Comparison of ENCODE assay signal across 1 cellular context in the genomic region with DNA sequence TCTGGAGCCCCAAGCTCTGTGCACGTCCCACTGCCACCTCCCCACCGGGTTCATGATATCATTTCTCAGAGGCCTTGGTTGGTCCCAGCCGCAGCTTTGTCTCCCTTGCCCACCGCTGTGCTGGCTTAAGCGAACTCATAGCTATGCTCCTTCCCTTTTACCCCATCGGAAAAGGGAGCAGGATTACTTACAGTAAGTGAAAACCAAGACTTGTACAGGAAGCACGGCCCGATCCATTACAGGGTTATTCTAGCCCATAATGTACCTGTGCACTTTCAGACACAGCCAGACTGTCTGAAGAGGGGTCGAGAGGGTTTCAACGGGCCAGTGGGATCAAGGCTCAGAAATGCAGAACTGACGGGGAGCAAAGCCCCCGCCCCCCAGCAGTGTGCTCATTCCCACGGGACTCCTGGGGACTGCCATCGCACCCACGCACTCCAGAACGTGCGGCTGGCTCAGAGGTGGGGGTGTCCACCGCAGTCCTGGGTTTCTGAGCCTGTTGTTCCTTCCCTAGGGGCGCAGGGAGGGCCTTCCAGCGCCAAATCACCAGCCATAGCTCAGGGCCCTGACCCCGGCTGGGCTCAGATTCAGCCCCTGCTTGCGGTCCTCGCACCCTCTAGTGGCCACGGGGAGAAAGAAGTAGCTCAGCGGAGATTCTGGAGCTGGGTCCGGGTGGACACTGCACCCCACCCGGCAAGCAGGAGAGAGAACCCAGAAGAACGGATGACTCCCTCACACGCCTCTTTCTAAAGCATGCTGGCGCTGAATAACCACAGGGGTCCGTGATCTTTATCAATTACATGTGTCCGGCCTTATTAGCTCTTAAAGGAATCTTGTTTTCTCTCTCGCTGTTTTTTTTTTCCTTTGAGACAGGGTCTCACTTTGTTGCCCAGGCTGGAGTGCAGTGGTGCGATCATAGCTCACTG.
TF ChIP-seq lines count a peak whose summit lies in the region.

No MANE protein-coding gene starts in this region.

TF ChIP-seq in HepG2, 621 proteins besides CTCF, POLR2A, EP300 and RAD21 (continued from another document and continues in another):
- TF ChIP-seq, protein P1, sequence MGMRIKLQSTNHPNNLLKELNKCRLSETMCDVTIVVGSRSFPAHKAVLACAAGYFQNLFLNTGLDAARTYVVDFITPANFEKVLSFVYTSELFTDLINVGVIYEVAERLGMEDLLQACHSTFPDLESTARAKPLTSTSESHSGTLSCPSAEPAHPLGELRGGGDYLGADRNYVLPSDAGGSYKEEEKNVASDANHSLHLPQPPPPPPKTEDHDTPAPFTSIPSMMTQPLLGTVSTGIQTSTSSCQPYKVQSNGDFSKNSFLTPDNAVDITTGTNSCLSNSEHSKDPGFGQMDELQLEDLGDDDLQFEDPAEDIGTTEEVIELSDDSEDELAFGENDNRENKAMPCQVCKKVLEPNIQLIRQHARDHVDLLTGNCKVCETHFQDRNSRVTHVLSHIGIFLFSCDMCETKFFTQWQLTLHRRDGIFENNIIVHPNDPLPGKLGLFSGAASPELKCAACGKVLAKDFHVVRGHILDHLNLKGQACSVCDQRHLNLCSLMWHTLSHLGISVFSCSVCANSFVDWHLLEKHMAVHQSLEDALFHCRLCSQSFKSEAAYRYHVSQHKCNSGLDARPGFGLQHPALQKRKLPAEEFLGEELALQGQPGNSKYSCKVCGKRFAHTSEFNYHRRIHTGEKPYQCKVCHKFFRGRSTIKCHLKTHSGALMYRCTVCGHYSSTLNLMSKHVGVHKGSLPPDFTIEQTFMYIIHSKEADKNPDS (CRISPR knock-in tag; IDR thresholded peaks at IDR 0.05): no peak
- TF ChIP-seq TAF15 (IDR thresholded peaks at IDR 0.05; ENCODE audit: low read depth, low read length, poor library complexity, severe bottlenecking) (peak; percentile 63), RFXANK (CRISPR knock-in tag; IDR thresholded peaks at IDR 0.05) (no peak), ZNF331 (CRISPR knock-in tag; IDR thresholded peaks at IDR 0.05) (peak; percentile 81; the same call in 1 of the 2 replicates), ONECUT2 (CRISPR knock-in tag; IDR thresholded peaks at IDR 0.05) (no peak), ZKSCAN8 (CRISPR knock-in tag; IDR thresholded peaks at IDR 0.05; ENCODE audit: borderline replicate concordance) (peak; percentile 66; the same call in 1 of the 2 replicates), PPARG (CRISPR knock-in tag; conservative IDR thresholded peaks at IDR 0.05) (peak; percentile 51; the same call in 1 of the 2 replicates), ZNF234 (CRISPR knock-in tag; conservative IDR thresholded peaks at IDR 0.05) (no peak), EED (CRISPR knock-in tag; IDR thresholded peaks at IDR 0.05) (no peak; the same call in 1 of the 2 replicates), ZBTB3 (CRISPR knock-in tag; IDR thresholded peaks at IDR 0.05; ENCODE audit: borderline replicate concordance, low read depth) (no peak; the same call in 1 of the 2 replicates), TCF7 (IDR thresholded peaks at IDR 0.05; ENCODE audit: low read depth) (no peak), ZNF777 (CRISPR knock-in tag; IDR thresholded peaks at IDR 0.05) (peak; percentile 72; the same call in 1 of the 2 replicates), NFE2L2 (IDR thresholded peaks at IDR 0.05; ENCODE audit: low read length) (0 out of 2 replicates have a peak, but pooled peaks have one; percentile 2), ZFAT (CRISPR knock-in tag; conservative IDR thresholded peaks at IDR 0.05) (no peak), RBFOX2 (IDR thresholded peaks at IDR 0.05; ENCODE audit: low read depth, low read length) (no peak), BHLHE40 (IDR thresholded peaks at IDR 0.05; ENCODE audit: low read length) (peak; percentile 55; the same call in 1 of the 2 replicates), ZNF629 (CRISPR knock-in tag; conservative IDR thresholded peaks at IDR 0.05) (0 out of 2 replicates have a peak, but pooled peaks have one; percentile 28), FOXJ3 (CRISPR knock-in tag; IDR thresholded peaks at IDR 0.05; ENCODE audit: borderline replicate concordance) (peak; percentile 78; the same call in 1 of the 2 replicates), ESRRA (CRISPR knock-in tag; IDR thresholded peaks at IDR 0.05; ENCODE audit: low read depth) (peak; percentile 72; the same call in 1 of the 2 replicates), ZNF17 (CRISPR knock-in tag; IDR thresholded peaks at IDR 0.05) (no peak), PAF1 (CRISPR knock-in tag; IDR thresholded peaks at IDR 0.05) (no peak), ZNF678 (CRISPR knock-in tag; IDR thresholded peaks at IDR 0.05) (no peak), SMAD3 (CRISPR knock-in tag; IDR thresholded peaks at IDR 0.05) (peak; percentile 95), ZNF547 (CRISPR knock-in tag; IDR thresholded peaks at IDR 0.05) (peak; percentile 87; the same call in 1 of the 2 replicates), MIER2 (CRISPR knock-in tag; IDR thresholded peaks at IDR 0.05) (0 out of 2 replicates have a peak, but pooled peaks have one; percentile 68), ATF7-NPFF (CRISPR knock-in tag; IDR thresholded peaks at IDR 0.05; ENCODE audit: low read depth) (no peak), ZNF720 (CRISPR knock-in tag; IDR thresholded peaks at IDR 0.05) (no peak), ZNF33A (CRISPR knock-in tag; IDR thresholded peaks at IDR 0.05; ENCODE audit: borderline replicate concordance) (no peak), DNMT1 (CRISPR knock-in tag; IDR thresholded peaks at IDR 0.05) (no peak; the same call in 1 of the 2 replicates), ZNF263 (CRISPR knock-in tag; IDR thresholded peaks at IDR 0.05) (peak; percentile 74; the same call in 1 of the 2 replicates), ZSCAN21 (CRISPR knock-in tag; IDR thresholded peaks at IDR 0.05; ENCODE audit: borderline replicate concordance) (no peak; the same call in 1 of the 2 replicates)
- TF ChIP-seq, protein P2, sequence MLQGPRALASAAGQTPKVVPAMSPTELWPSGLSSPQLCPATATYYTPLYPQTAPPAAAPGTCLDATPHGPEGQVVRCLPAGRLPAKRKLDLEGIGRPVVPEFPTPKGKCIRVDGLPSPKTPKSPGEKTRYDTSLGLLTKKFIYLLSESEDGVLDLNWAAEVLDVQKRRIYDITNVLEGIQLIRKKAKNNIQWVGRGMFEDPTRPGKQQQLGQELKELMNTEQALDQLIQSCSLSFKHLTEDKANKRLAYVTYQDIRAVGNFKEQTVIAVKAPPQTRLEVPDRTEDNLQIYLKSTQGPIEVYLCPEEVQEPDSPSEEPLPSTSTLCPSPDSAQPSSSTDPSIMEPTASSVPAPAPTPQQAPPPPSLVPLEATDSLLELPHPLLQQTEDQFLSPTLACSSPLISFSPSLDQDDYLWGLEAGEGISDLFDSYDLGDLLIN (CRISPR knock-in tag; IDR thresholded peaks at IDR 0.05; ENCODE audit: borderline replicate concordance): peak; percentile 53; the same call in 1 of the 2 replicates
- TF ChIP-seq, protein P3, sequence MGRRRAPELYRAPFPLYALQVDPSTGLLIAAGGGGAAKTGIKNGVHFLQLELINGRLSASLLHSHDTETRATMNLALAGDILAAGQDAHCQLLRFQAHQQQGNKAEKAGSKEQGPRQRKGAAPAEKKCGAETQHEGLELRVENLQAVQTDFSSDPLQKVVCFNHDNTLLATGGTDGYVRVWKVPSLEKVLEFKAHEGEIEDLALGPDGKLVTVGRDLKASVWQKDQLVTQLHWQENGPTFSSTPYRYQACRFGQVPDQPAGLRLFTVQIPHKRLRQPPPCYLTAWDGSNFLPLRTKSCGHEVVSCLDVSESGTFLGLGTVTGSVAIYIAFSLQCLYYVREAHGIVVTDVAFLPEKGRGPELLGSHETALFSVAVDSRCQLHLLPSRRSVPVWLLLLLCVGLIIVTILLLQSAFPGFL (CRISPR knock-in tag; IDR thresholded peaks at IDR 0.05): no peak
- TF ChIP-seq, protein P4, sequence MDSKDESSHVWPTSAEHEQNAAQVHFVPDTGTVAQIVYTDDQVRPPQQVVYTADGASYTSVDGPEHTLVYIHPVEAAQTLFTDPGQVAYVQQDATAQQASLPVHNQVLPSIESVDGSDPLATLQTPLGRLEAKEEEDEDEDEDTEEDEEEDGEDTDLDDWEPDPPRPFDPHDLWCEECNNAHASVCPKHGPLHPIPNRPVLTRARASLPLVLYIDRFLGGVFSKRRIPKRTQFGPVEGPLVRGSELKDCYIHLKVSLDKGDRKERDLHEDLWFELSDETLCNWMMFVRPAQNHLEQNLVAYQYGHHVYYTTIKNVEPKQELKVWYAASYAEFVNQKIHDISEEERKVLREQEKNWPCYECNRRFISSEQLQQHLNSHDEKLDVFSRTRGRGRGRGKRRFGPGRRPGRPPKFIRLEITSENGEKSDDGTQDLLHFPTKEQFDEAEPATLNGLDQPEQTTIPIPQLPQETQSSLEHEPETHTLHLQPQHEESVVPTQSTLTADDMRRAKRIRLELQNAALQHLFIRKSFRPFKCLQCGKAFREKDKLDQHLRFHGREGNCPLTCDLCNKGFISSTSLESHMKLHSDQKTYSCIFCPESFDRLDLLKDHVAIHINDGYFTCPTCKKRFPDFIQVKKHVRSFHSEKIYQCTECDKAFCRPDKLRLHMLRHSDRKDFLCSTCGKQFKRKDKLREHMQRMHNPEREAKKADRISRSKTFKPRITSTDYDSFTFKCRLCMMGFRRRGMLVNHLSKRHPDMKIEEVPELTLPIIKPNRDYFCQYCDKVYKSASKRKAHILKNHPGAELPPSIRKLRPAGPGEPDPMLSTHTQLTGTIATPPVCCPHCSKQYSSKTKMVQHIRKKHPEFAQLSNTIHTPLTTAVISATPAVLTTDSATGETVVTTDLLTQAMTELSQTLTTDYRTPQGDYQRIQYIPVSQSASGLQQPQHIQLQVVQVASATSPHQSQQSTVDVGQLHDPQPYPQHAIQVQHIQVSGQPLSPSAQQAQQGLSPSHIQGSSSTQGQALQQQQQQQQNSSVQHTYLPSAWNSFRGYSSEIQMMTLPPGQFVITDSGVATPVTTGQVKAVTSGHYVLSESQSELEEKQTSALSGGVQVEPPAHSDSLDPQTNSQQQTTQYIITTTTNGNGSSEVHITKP (CRISPR knock-in tag; IDR thresholded peaks at IDR 0.05; ENCODE audit: low read depth): no peak
- TF ChIP-seq, protein P5, sequence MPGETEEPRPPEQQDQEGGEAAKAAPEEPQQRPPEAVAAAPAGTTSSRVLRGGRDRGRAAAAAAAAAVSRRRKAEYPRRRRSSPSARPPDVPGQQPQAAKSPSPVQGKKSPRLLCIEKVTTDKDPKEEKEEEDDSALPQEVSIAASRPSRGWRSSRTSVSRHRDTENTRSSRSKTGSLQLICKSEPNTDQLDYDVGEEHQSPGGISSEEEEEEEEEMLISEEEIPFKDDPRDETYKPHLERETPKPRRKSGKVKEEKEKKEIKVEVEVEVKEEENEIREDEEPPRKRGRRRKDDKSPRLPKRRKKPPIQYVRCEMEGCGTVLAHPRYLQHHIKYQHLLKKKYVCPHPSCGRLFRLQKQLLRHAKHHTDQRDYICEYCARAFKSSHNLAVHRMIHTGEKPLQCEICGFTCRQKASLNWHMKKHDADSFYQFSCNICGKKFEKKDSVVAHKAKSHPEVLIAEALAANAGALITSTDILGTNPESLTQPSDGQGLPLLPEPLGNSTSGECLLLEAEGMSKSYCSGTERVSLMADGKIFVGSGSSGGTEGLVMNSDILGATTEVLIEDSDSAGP (CRISPR knock-in tag; IDR thresholded peaks at IDR 0.05; ENCODE audit: borderline replicate concordance): peak; percentile 93; the same call in 1 of the 2 replicates
- TF ChIP-seq, protein P6, sequence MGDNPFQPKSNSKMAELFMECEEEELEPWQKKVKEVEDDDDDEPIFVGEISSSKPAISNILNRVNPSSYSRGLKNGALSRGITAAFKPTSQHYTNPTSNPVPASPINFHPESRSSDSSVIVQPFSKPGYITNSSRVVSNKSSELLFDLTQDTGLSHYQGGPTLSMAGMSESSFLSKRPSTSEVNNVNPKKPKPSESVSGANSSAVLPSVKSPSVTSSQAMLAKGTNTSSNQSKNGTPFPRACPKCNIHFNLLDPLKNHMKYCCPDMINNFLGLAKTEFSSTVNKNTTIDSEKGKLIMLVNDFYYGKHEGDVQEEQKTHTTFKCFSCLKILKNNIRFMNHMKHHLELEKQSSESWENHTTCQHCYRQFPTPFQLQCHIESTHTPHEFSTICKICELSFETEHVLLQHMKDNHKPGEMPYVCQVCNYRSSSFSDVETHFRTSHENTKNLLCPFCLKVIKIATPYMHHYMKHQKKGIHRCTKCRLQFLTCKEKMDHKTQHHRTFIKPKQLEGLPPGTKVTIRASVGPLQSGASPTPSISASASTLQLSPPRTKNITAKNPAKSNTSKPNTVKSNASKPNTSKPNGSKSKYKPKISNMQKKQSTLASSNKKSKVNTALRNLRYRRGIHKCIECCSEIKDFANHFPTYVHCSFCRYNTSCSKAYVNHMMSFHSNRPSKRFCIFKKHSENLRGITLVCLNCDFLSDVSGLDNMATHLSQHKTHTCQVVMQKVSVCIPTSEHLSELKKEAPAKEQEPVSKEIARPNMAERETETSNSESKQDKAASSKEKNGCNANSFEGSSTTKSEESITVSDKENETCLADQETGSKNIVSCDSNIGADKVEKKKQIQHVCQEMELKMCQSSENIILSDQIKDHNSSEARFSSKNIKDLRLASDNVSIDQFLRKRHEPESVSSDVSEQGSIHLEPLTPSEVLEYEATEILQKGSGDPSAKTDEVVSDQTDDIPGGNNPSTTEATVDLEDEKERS (CRISPR knock-in tag; IDR thresholded peaks at IDR 0.05): peak; percentile 95
- TF ChIP-seq, protein P7, sequence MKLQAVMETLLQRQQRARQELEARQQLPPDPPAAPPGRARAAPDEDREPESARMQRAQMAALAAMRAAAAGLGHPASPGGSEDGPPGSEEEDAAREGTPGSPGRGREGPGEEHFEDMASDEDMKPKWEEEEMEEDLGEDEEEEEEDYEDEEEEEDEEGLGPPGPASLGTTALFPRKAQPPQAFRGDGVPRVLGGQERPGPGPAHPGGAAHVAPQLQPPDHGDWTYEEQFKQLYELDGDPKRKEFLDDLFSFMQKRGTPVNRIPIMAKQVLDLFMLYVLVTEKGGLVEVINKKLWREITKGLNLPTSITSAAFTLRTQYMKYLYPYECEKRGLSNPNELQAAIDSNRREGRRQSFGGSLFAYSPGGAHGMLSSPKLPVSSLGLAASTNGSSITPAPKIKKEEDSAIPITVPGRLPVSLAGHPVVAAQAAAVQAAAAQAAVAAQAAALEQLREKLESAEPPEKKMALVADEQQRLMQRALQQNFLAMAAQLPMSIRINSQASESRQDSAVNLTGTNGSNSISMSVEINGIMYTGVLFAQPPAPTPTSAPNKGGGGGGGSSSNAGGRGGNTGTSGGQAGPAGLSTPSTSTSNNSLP (IDR thresholded peaks at IDR 0.05; ENCODE audit: low read depth, low read length): peak; percentile 69; the same call in 1 of the 2 replicates
